ENCODE assay signal across 7 cellular contexts in genomic region chr3:193788189-193788946, GRCh38.
DNase-seq lines count a peak whose midpoint lies in the region; ATAC-seq and TF ChIP-seq lines count a peak whose summit lies in the region.

No MANE protein-coding gene starts in this region.

- H3K4me1 ChIP-seq in fibroblast of lung (ENCODE audit: control insufficient read depth, extremely low read depth, insufficient read depth, low read length): no peaks in the 10 kb centered on the region

- peaks cover 11% of the 10 kb centered on the region for H3K27me3 ChIP-seq in fibroblast of lung (ENCODE audit: control insufficient read depth, insufficient read depth, low read length)

- TF ChIP-seq CTCF in fibroblast of lung (conservative IDR thresholded peaks at IDR 0.05 in 1 of 2, IDR thresholded peaks at IDR 0.05 in 1 of 2; ENCODE audit: low read depth in 1 of 2, low read length in 2 of 2) (peak; percentile 74 to 94), nephron progenitor cell (IDR thresholded peaks at IDR 0.05) (peak; percentile 84)

- no peaks in the 10 kb centered on the region for H3K79me2 ChIP-seq in fibroblast of lung (ENCODE audit: control insufficient read depth, insufficient read depth, low read length)

- H3K9ac ChIP-seq in fibroblast of lung (ENCODE audit: insufficient read depth, low read length): no peak overlapping the region

- no peaks in the 10 kb centered on the region for H3K9me3 ChIP-seq in fibroblast of lung (ENCODE audit: control insufficient read depth, insufficient read depth, low read depth, low read length)

- no peak overlapping the region for H3K27ac ChIP-seq in fibroblast of lung (ENCODE audit: insufficient read depth, low read length)

- H3K36me3 Mint-ChIP-seq in nephron progenitor cell (ENCODE audit: low read depth): no peaks in the 10 kb centered on the region

- no peak overlapping the region for H3K4me2 ChIP-seq in fibroblast of lung (ENCODE audit: extremely low read depth, insufficient read depth, low read length)

- no peak overlapping the region for H3K27ac Mint-ChIP-seq in nephron progenitor cell

- H3K9me3 Mint-ChIP-seq in nephron progenitor cell: no peaks in the 10 kb centered on the region

- peaks cover 63% of the 10 kb centered on the region for H3K27me3 Mint-ChIP-seq in nephron progenitor cell (ENCODE audit: low read depth, poor library complexity)

- no peaks in the 10 kb centered on the region for H4K20me1 ChIP-seq in fibroblast of lung (ENCODE audit: control insufficient read depth, extremely low read depth, insufficient read depth, low read length)

- no peaks in the 10 kb centered on the region for H3K36me3 ChIP-seq in fibroblast of lung (ENCODE audit: control insufficient read depth, insufficient read depth, low read length)

- ATAC-seq in GM21717 (IDR thresholded peaks at IDR 0.05; ENCODE audit: unreplicated experiment): peak; percentile 70

- H3K4me3 ChIP-seq in fibroblast of lung (replicated peaks in 1 of 4; ENCODE audit: control extremely low read depth in 1 of 4, insufficient read depth in 1 of 4, low read depth in 3 of 4, low read length in 4 of 4): no peak overlapping the region

- peak overlapping the region; percentile 6 for H3K4me3 Mint-ChIP-seq in nephron progenitor cell

- H2AFZ ChIP-seq in fibroblast of lung (ENCODE audit: low read length): no peak overlapping the region

- H3K4me1 Mint-ChIP-seq in nephron progenitor cell: peaks cover 84% of the 10 kb centered on the region

- DNase-seq in GM04504 (ENCODE audit: low read depth): peak; percentile 18
- peak; percentile 9 for DNase-seq in LHCN-M2 (ENCODE audit: low read depth)
- DNase-seq in SKM-1 treated with dmso at 0.1 percent for 144 hours (lab: John Stamatoyannopoulos, UW; ENCODE audit: unreplicated experiment): peak; percentile 45
- peak; percentile 56 to 69 for DNase-seq in fibroblast of lung (ENCODE audit: low read depth in 2 of 2)
- DNase-seq in nephron progenitor cell: peak; percentile 68
- no peak for DNase-seq in cerebellar nuclear complex (lab: John Stamatoyannopoulos, UW)

Comparison
In these comparisons a context has a peak if more than half of its experiments do, and no peak if none do; other contexts are left out.
1. DNase-seq: peak in GM04504 (single experiment), LHCN-M2 (single experiment), SKM-1 treated with dmso at 0.1 percent for 144 hours (single experiment), fibroblast of lung (2 of 2) and nephron progenitor cell (single experiment); none in cerebellar nuclear complex (0 of 2).